In the genomic region with DNA sequence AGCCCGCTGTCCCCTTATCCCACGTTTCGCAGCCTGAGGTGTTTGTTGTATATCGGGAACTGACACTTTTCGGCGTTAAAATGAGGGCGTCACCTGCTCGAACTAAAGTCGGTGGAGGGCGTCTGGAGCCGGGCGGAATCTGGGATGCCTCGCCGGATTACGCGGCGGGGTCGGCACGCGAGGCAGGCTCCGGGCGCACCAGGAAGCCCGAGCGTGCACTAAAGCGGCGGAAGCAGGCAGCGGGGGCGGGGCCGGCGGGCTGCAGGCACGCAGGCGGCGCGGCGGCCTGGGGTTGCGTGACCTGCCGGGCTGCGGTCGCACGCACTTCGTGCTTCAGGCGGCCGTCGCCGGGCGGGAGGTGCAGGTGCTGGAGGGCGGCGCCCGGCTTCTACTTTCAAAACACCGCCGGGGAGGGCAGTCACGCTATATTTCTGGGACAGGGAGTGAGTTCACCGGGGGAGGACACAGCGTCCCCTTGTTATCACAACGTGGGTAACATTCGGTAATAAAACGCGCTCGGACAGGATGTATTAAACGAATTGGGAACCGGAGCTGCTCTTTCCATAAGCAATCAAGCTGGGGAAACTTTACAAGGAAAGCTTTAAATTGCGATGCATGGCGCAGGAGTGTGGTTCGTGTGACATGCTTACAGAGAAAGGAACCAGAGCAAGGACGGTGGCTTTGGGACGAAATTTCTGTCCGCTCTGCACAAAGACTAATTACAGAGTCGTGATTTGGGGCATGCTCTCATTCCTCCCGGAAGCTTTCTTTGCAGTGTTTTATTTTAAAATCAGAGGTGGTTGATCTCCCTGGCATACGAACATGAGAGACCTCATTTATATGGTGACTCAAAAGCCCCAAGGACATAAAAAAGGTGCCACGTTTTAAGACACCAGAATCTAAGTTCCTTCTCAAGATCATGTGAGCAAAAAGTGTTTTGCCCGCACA, we compare ENCODE assay signal across 8 cellular contexts. TPM values are rescaled to one million over a fixed set of nuclear protein-coding genes. Genes with fewer than 3 reads are reported as not detected.
DNase-seq lines count a peak whose midpoint lies in the region; ATAC-seq and TF ChIP-seq lines count a peak whose summit lies in the region.

No MANE protein-coding gene starts in this region.

- H3K36me3 Mint-ChIP-seq in activated naive CD4-positive, alpha-beta T cell treated with anti-CD3 and anti-CD28 coated beads, Interleukin-2, amount 50 U/mL, for 24 hours, result peaks cover 5% of the 10 kb centered on the region
- no peaks in the 10 kb centered on the region for H3K36me3 Mint-ChIP-seq in glutamatergic neuron (ENCODE audit: unreplicated experiment)

- H3K9ac ChIP-seq in KMS-11, result peak overlapping the region; percentile 93
- peak overlapping the region; percentile 56 for H3K9ac ChIP-seq in SK-N-MC (ENCODE audit: insufficient read length)

- peaks cover 15% of the 10 kb centered on the region; the same call in 1 of the 2 replicates for H3K79me2 ChIP-seq in KMS-11 (ENCODE audit: insufficient read depth, low read depth)

- H3K27me3 ChIP-seq in KMS-11 (ENCODE audit: insufficient read depth, low read depth), result no peaks in the 10 kb centered on the region
- no peaks in the 10 kb centered on the region for H3K27me3 ChIP-seq in ovary
- H3K27me3 ChIP-seq in tibial artery, result no peaks in the 10 kb centered on the region

- no peaks in the 10 kb centered on the region for H3K27me3 Mint-ChIP-seq in activated naive CD4-positive, alpha-beta T cell treated with anti-CD3 and anti-CD28 coated beads, Interleukin-2, amount 50 U/mL, for 24 hours
- peaks cover 10% of the 10 kb centered on the region for H3K27me3 Mint-ChIP-seq in glutamatergic neuron (ENCODE audit: unreplicated experiment)

- H3K4me3 Mint-ChIP-seq in activated naive CD4-positive, alpha-beta T cell treated with anti-CD3 and anti-CD28 coated beads, Interleukin-2, amount 50 U/mL, for 24 hours, result peak overlapping the region; percentile 95
- peak overlapping the region; percentile 89 for H3K4me3 Mint-ChIP-seq in glutamatergic neuron (ENCODE audit: unreplicated experiment)

- intact Hi-C loops in ovary (cut with DNase I), result loop anchor here in 3 of 4 donors (5.0 to 10.0 kb wide), 5 partner anchors 112 to 318 kb away; partner anchors contain the start of gene TIPARP (in 1 of the 3)
- intact Hi-C loops in tibial artery (cut with DNase I; ENCODE audit: low total_unique reads), result loop anchor here (5.0 kb wide), 1 partner anchor 265 kb away; no protein-coding TSS in a partner anchor

- H3K9me3 Mint-ChIP-seq in activated naive CD4-positive, alpha-beta T cell treated with anti-CD3 and anti-CD28 coated beads, Interleukin-2, amount 50 U/mL, for 24 hours, result no peaks in the 10 kb centered on the region
- H3K9me3 Mint-ChIP-seq in glutamatergic neuron (ENCODE audit: unreplicated experiment), result peaks cover 1% of the 10 kb centered on the region

- H3K4me3 ChIP-seq in KMS-11 (IDR thresholded peaks at IDR 0.05; ENCODE audit: insufficient read depth, low read depth, low read length), result peak overlapping the region; percentile 22
- peak overlapping the region; percentile 76 for H3K4me3 ChIP-seq in SK-N-MC
- H3K4me3 ChIP-seq in ovary, result peak overlapping the region; percentile 44
- H3K4me3 ChIP-seq in tibial artery, result peak overlapping the region; percentile 69 to 81

- H3K4me1 ChIP-seq in KMS-11 (ENCODE audit: low read depth, poor library complexity, severe bottlenecking) (peaks cover 88% of the 10 kb centered on the region), ovary (ENCODE audit: insufficient read depth) (no peaks in the 10 kb centered on the region), tibial artery (peaks cover 0 to 19% (median 12%) of the 10 kb centered on the region in 4 donors)

- H3K36me3 ChIP-seq in KMS-11 (ENCODE audit: insufficient read depth) (no peaks in the 10 kb centered on the region), SK-N-MC (ENCODE audit: insufficient read depth, low read length) (no peaks in the 10 kb centered on the region), ovary (no peaks in the 10 kb centered on the region), tibial artery (no peaks in the 10 kb centered on the region)

- H3K4me1 Mint-ChIP-seq in activated naive CD4-positive, alpha-beta T cell treated with anti-CD3 and anti-CD28 coated beads, Interleukin-2, amount 50 U/mL, for 24 hours, result peaks cover 32% of the 10 kb centered on the region
- peaks cover 2% of the 10 kb centered on the region for H3K4me1 Mint-ChIP-seq in glutamatergic neuron (ENCODE audit: low read depth, unreplicated experiment)

- H3K27ac Mint-ChIP-seq in activated naive CD4-positive, alpha-beta T cell treated with anti-CD3 and anti-CD28 coated beads, Interleukin-2, amount 50 U/mL, for 24 hours, result peak overlapping the region; percentile 99
- peak overlapping the region; percentile 22 for H3K27ac Mint-ChIP-seq in glutamatergic neuron (ENCODE audit: unreplicated experiment)

- WGBS in ovary, 3 donors, result 6 to 9% (median 9%) methylated on average over 52 to 72 of the region's 72 CpGs

- H3K4me2 ChIP-seq in KMS-11, result peak overlapping the region; percentile 97

- peak; percentile 73 for ATAC-seq in GM21737 (IDR thresholded peaks at IDR 0.05; ENCODE audit: unreplicated experiment)

- no peaks in the 10 kb centered on the region for H4K20me1 ChIP-seq in KMS-11 (ENCODE audit: insufficient read depth)

- no peaks in the 10 kb centered on the region for H3K9me3 ChIP-seq in SK-N-MC (ENCODE audit: low read depth, low read length)
- no peaks in the 10 kb centered on the region for H3K9me3 ChIP-seq in ovary
- H3K9me3 ChIP-seq in tibial artery, result no peaks in the 10 kb centered on the region

- DNase-seq in ELF-1 (ENCODE audit: low read depth, low spot score) (peak; percentile 88), SK-N-MC (ENCODE audit: low read depth, low spot score) (no peak), glutamatergic neuron (peak; percentile 90), ovary (peak; percentile 75 to 87 (median 77)), tibial artery (peak; percentile 74 to 84)

- H3K27ac ChIP-seq in KMS-11, result peak overlapping the region; percentile 99
- H3K27ac ChIP-seq in SK-N-MC, result peak overlapping the region; percentile 76
- H3K27ac ChIP-seq in ovary, result peak overlapping the region; percentile 62 to 66
- peak overlapping the region; percentile 80 to 90 for H3K27ac ChIP-seq in tibial artery

- no peak for TF ChIP-seq POLR2A in ovary (IDR thresholded peaks at IDR 0.05)

- TF ChIP-seq EP300 in ovary (IDR thresholded peaks at IDR 0.05), result peak; percentile 56

- peak overlapping the region; percentile 59 for H2AFZ ChIP-seq in KMS-11 (ENCODE audit: low read depth)

- TF ChIP-seq CTCF in KMS-11 (conservative IDR thresholded peaks at IDR 0.05; ENCODE audit: low read depth, low read length) (peak; percentile 16; the same call in 1 of the 2 replicates), glutamatergic neuron (IDR thresholded peaks at IDR 0.05; ENCODE audit: partially characterized antibody, unreplicated experiment) (no peak), ovary (IDR thresholded peaks at IDR 0.05) (no peak), tibial artery (IDR thresholded peaks at IDR 0.05) (peak in 1 of 2 experiments; percentile 7)

RNA-seq across cellular contexts. Expression of gene LEKR1, which starts 9.1 kb away (rescaled TPM):
- 0.56 TPM for total RNA-seq in glutamatergic neuron (ENCODE audit: unreplicated experiment)
- 1 to 10 TPM; 1.5 to 7.8 (median 2.6) TPM for total RNA-seq in ovary
- under 1 TPM; 0.38 to 0.41 TPM for polyA plus RNA-seq in ovary

Comparison
In these comparisons a context has a peak if more than half of its experiments do, and no peak if none do; other contexts are left out.
1. H3K4me3 ChIP-seq: peak in every context shown above with its lines; median percentile 76 in SK-N-MC; 75 in tibial artery; 44 in ovary; 22 in KMS-11.